In genomic region chr6:1326535-1327121, GRCh38 we compare ENCODE assay signal across 1 cellular context.
TF ChIP-seq lines count a peak whose summit lies in the region.

No MANE protein-coding gene starts in this region.

TF ChIP-seq in A549, 52 proteins besides CTCF, POLR2A, EP300 and RAD21:
- TF ChIP-seq ATOH8 (CRISPR knock-in tag; IDR thresholded peaks at IDR 0.05; ENCODE audit: low read depth) = no peak
- TF ChIP-seq E2F6 (IDR thresholded peaks at IDR 0.05; ENCODE audit: borderline replicate concordance, low read depth) = no peak
- no peak for TF ChIP-seq HDAC2 (IDR thresholded peaks at IDR 0.05)
- no peak for TF ChIP-seq ELK1 (IDR thresholded peaks at IDR 0.05; ENCODE audit: low read depth, low read length)
- TF ChIP-seq BHLHE40 (IDR thresholded peaks at IDR 0.05; ENCODE audit: low read depth, low read length) = no peak
- TF ChIP-seq ESRRA (IDR thresholded peaks at IDR 0.05; ENCODE audit: borderline replicate concordance, low read length) = no peak
- no peak for TF ChIP-seq FOSL2 (IDR thresholded peaks at IDR 0.05)
- no peak for TF ChIP-seq FOSL2 (CRISPR knock-in tag; IDR thresholded peaks at IDR 0.05)
- no peak for TF ChIP-seq EHF (CRISPR knock-in tag; IDR thresholded peaks at IDR 0.05)
- no peak for TF ChIP-seq RFX5 (IDR thresholded peaks at IDR 0.05)
- no peak for TF ChIP-seq ZNF302 (CRISPR knock-in tag; IDR thresholded peaks at IDR 0.05)
- TF ChIP-seq CBX2 (IDR thresholded peaks at IDR 0.05; ENCODE audit: borderline replicate concordance, low read depth) = no peak
- TF ChIP-seq JUNB (IDR thresholded peaks at IDR 0.05) = no peak
